ENCODE assay signal across 20 cellular contexts in genomic region chr5:7813007-7813406, GRCh38. TPM values are rescaled to one million over a fixed set of nuclear protein-coding genes. Genes with fewer than 3 reads are reported as not detected.
DNase-seq lines count a peak whose midpoint lies in the region; ATAC-seq and TF ChIP-seq lines count a peak whose summit lies in the region.
"Had no signal": no experiment of that assay in that cellular context is flagged by ENCODE, and none has a peak within 500 bp of the region (broad histone marks: within the 10 kb centered on the region; RNA-seq: fewer than 3 reads in every experiment).

No MANE protein-coding gene starts in this region.

- no CpG with 5 or more reads among the region's 2 CpGs for WGBS in trophoblast cell (ENCODE audit: extremely low coverage, insufficient coverage, insufficient read length)

- POLR2A ChIA-PET in activated CD4-positive, alpha-beta memory T cell treated with anti-CD3 and anti-CD28 coated beads, Interleukin-2, amount 10 ng/mL, durations not matched to agents 7 days and 5 days (lab: Charles Lee): interaction anchor here (0.8 kb wide), 1 partner anchor 14 kb away, joined by 3 read pairs; no protein-coding TSS in a partner anchor

- no peaks in the 10 kb centered on the region for H3K36me3 Mint-ChIP-seq in activated CD4-positive, alpha-beta memory T cell treated with anti-CD3 and anti-CD28 coated beads, Interleukin-2, amount 10 ng/mL, durations not matched to agents 7 days and 5 days (ENCODE audit: low read depth)
- H3K36me3 Mint-ChIP-seq: CD4-positive, alpha-beta memory T cell had no signal

- no peak overlapping the region for H4K8ac ChIP-seq in trophoblast cell (ENCODE audit: low read depth, low read length)

- no peaks in the 10 kb centered on the region for H3K4me1 Mint-ChIP-seq in activated CD4-positive, alpha-beta memory T cell treated with anti-CD3 and anti-CD28 coated beads, Interleukin-2, amount 10 ng/mL, durations not matched to agents 7 days and 5 days

- no peak overlapping the region for H3K18ac ChIP-seq in trophoblast cell (ENCODE audit: low read length)

- TF ChIP-seq CTCF in vagina (IDR thresholded peaks at IDR 0.05): no peak

- no peak overlapping the region for H3K9ac ChIP-seq in trophoblast cell (ENCODE audit: low read length)
- H3K9ac ChIP-seq: GM23248 had no signal

- H2AK5ac ChIP-seq in trophoblast cell (ENCODE audit: low read length): no peak overlapping the region

- H3K79me2 ChIP-seq in trophoblast cell (ENCODE audit: control insufficient read depth, insufficient read depth, low read length, poor library complexity): no peaks in the 10 kb centered on the region

- H3K14ac ChIP-seq in trophoblast cell (ENCODE audit: low read length): no peak overlapping the region

- CTCF ChIA-PET in activated CD4-positive, alpha-beta memory T cell treated with anti-CD3 and anti-CD28 coated beads, Interleukin-2, amount 10 ng/mL, durations not matched to agents 7 days and 5 days (lab: Charles Lee): interaction anchor here (2.3 kb wide), 1 partner anchor 58 kb away, joined by 6 read pairs; no protein-coding TSS in a partner anchor

- H3K27ac Mint-ChIP-seq in activated CD4-positive, alpha-beta memory T cell treated with anti-CD3 and anti-CD28 coated beads, Interleukin-2, amount 10 ng/mL, durations not matched to agents 7 days and 5 days: no peak overlapping the region
- H3K27ac Mint-ChIP-seq: CD4-positive, alpha-beta memory T cell had no signal

- ATAC-seq in HG02938 (IDR thresholded peaks at IDR 0.05; ENCODE audit: unreplicated experiment): no peak

- H3K4me1 ChIP-seq in trophoblast cell (ENCODE audit: control insufficient read depth in 1 of 2, insufficient read depth in 2 of 2, low read length in 2 of 2) (peaks cover 0 to 2% of the 10 kb centered on the region in 2 experiments), vagina (no peaks in the 10 kb centered on the region)

- TF ChIP-seq POLR2A in vagina (IDR thresholded peaks at IDR 0.05): no peak

- H3K36me3 ChIP-seq in trophoblast cell (ENCODE audit: control insufficient read depth in 1 of 2, insufficient read depth in 2 of 2, low read length in 2 of 2) (no peaks in the 10 kb centered on the region), vagina (no peaks in the 10 kb centered on the region)

- H3K4ac ChIP-seq in trophoblast cell (ENCODE audit: low read depth, low read length): no peak overlapping the region

- H4K12ac ChIP-seq in trophoblast cell (ENCODE audit: low read depth, low read length): no peak overlapping the region

- no peak overlapping the region for H2AFZ ChIP-seq in trophoblast cell (ENCODE audit: insufficient read depth, low read length, poor library complexity)
- H2AFZ ChIP-seq: GM23248 had no signal

- no peak overlapping the region for H4K91ac ChIP-seq in trophoblast cell (ENCODE audit: low read depth, low read length)

- H2BK120ac ChIP-seq in trophoblast cell (ENCODE audit: insufficient read depth, low read length, poor library complexity): no peak overlapping the region

- H3K4me3 Mint-ChIP-seq in activated CD4-positive, alpha-beta memory T cell treated with anti-CD3 and anti-CD28 coated beads, Interleukin-2, amount 10 ng/mL, durations not matched to agents 7 days and 5 days: no peak overlapping the region
- H3K4me3 Mint-ChIP-seq: CD4-positive, alpha-beta memory T cell had no signal

- H3K4me3 ChIP-seq in trophoblast cell (ENCODE audit: low read depth, low read length): no peak overlapping the region
- no peak overlapping the region for H3K4me3 ChIP-seq in vagina
- H3K4me3 ChIP-seq: GM23248 had no signal

- no peaks in the 10 kb centered on the region for H3K9me3 Mint-ChIP-seq in activated CD4-positive, alpha-beta memory T cell treated with anti-CD3 and anti-CD28 coated beads, Interleukin-2, amount 10 ng/mL, durations not matched to agents 7 days and 5 days

- H3K27me3 Mint-ChIP-seq in activated CD4-positive, alpha-beta memory T cell treated with anti-CD3 and anti-CD28 coated beads, Interleukin-2, amount 10 ng/mL, durations not matched to agents 7 days and 5 days: peaks cover 24% of the 10 kb centered on the region

- intact Hi-C loops in vagina (cut with DNase I): no loop called here

- no peak overlapping the region for H2BK12ac ChIP-seq in trophoblast cell (ENCODE audit: low read length)

- H2BK5ac ChIP-seq in trophoblast cell (ENCODE audit: low read depth, low read length, poor library complexity): no peak overlapping the region

- DNase-seq in caudate nucleus (lab: John Stamatoyannopoulos, UW): no peak
- DNase-seq in trophoblast cell: peak; percentile 16 to 72
- DNase-seq in vagina (ENCODE audit: extremely low spot score in 2 of 2): no peak
- no peak for DNase-seq in activated CD4-positive, alpha-beta memory T cell treated with anti-CD3 and anti-CD28 coated beads, Interleukin-2, amount 10 ng/mL, durations not matched to agents 7 days and 5 days
- no peak for DNase-seq in mesenteric fat pad (ENCODE audit: low spot score)
- DNase-seq: C1 segment of cervical spinal cord; Calu3; CD4-positive, alpha-beta memory T cell; COR-L47; DMS53; DMS79 treated with DMSO at 0.1 percent for 48 hours; GF-D8; GM23248; H7; HCEC 1CT had no signal

- no peak overlapping the region for H3K23ac ChIP-seq in trophoblast cell (ENCODE audit: low read length)

- H3K27me3 ChIP-seq in trophoblast cell (ENCODE audit: insufficient read depth, low read length): no peaks in the 10 kb centered on the region
- H3K27me3 ChIP-seq in vagina: no peaks in the 10 kb centered on the region

- no peak overlapping the region for H3K4me2 ChIP-seq in trophoblast cell (ENCODE audit: low read length)

- no peaks in the 10 kb centered on the region for H3K9me3 ChIP-seq in trophoblast cell (ENCODE audit: insufficient read depth, low read depth, low read length)
- H3K9me3 ChIP-seq in vagina: no peaks in the 10 kb centered on the region

- H3K27ac ChIP-seq in caudate nucleus (ENCODE audit: low read depth, low read length) (peak overlapping the region; percentile 52), trophoblast cell (ENCODE audit: low read depth, low read length) (no peak overlapping the region), vagina (peak overlapping the region; percentile 14)
- H3K27ac ChIP-seq: GM23248 had no signal

- no peaks in the 10 kb centered on the region for H3K79me1 ChIP-seq in trophoblast cell (ENCODE audit: low read length)

RNA-seq across cellular contexts. Expression of gene CFAP90, which starts 37.9 kb away (rescaled TPM):
- polyA plus RNA-seq in trophoblast cell (2013): 0.52 and 0.56 TPM in 2 replicates
- 2.5 TPM for total RNA-seq in vagina
- total RNA-seq in activated CD4-positive, alpha-beta memory T cell treated with anti-CD3 and anti-CD28 coated beads, Interleukin-2, amount 10 ng/mL, durations not matched to agents 7 days and 5 days: not detected
- 0.13 TPM for total RNA-seq in mesenteric fat pad
- total RNA-seq: A172; A673; Calu3; CD4-positive, alpha-beta memory T cell; Daoy; G401; H7 had no signal
- polyA plus RNA-seq: CD4-positive, alpha-beta memory T cell had no signal

RNA-seq across cellular contexts. Expression of gene FASTKD3, which starts 55.8 kb away (rescaled TPM):
- 4.1 and 4.2 TPM in 2 replicates for polyA plus RNA-seq in trophoblast cell (2013)
- total RNA-seq in vagina: 14.7 TPM
- total RNA-seq in activated CD4-positive, alpha-beta memory T cell treated with anti-CD3 and anti-CD28 coated beads, Interleukin-2, amount 10 ng/mL, durations not matched to agents 7 days and 5 days: 10 to 100 TPM; 12.5 to 13.4 TPM
- 8.3 TPM for total RNA-seq in mesenteric fat pad

RNA-seq across cellular contexts. Expression of gene MTRR, which starts 55.9 kb away (rescaled TPM):
- polyA plus RNA-seq in trophoblast cell (2013): 26.2 and 27.7 TPM in 2 replicates
- total RNA-seq in vagina (33.1 TPM), mesenteric fat pad (52.4 TPM)
- total RNA-seq in activated CD4-positive, alpha-beta memory T cell treated with anti-CD3 and anti-CD28 coated beads, Interleukin-2, amount 10 ng/mL, durations not matched to agents 7 days and 5 days: 10 to 100 TPM; 58.4 to 65.3 TPM

Comparison
In these comparisons a context has a peak if more than half of its experiments do, and no peak if none do; other contexts are left out.
1. DNase-seq: peak in trophoblast cell (2 of 2); none in caudate nucleus (0 of 61), vagina (0 of 2), activated CD4-positive, alpha-beta memory T cell treated with anti-CD3 and anti-CD28 coated beads, Interleukin-2, amount 10 ng/mL, durations not matched to agents 7 days and 5 days (single experiment) and mesenteric fat pad (single experiment).